ENCODE assay signal across 1 cellular context in the genomic region with DNA sequence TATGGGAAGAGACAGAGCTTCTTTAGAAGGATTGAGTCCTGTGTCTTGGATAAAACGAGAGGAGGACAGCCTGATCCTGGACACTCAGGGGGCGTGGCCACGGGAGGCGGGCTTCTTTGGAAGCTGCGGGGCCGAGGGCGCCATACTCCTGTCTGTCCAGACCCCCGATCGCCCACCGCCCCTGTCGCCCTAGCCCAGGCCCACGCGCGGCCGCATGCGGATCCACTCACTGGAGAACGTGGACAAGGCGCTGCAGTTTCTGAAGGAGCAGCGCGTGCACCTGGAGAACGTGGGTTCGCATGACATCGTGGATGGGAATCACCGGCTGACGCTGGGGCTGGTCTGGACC.
TF ChIP-seq lines count a peak whose summit lies in the region.

No MANE protein-coding gene starts in this region.

TF ChIP-seq in H1, 55 proteins besides CTCF, POLR2A, EP300 and RAD21:
- TF ChIP-seq, protein P1, sequence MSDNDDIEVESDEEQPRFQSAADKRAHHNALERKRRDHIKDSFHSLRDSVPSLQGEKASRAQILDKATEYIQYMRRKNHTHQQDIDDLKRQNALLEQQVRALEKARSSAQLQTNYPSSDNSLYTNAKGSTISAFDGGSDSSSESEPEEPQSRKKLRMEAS (IDR thresholded peaks at IDR 0.05), result no peak
- TF ChIP-seq, protein P2, sequence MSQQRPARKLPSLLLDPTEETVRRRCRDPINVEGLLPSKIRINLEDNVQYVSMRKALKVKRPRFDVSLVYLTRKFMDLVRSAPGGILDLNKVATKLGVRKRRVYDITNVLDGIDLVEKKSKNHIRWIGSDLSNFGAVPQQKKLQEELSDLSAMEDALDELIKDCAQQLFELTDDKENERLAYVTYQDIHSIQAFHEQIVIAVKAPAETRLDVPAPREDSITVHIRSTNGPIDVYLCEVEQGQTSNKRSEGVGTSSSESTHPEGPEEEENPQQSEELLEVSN (IDR thresholded peaks at IDR 0.05), result no peak
- no peak for TF ChIP-seq NANOG (IDR thresholded peaks at IDR 0.05; ENCODE audit: insufficient read depth, low read depth, low read length, poor library complexity, severe bottlenecking)
- TF ChIP-seq KDM5A (IDR thresholded peaks at IDR 0.05; ENCODE audit: low read length), result no peak
- no peak for TF ChIP-seq EGR1 (IDR thresholded peaks at IDR 0.05; ENCODE audit: borderline replicate concordance, low read depth, low read length)
- no peak for TF ChIP-seq GABPA (IDR thresholded peaks at IDR 0.05; ENCODE audit: borderline replicate concordance, insufficient read depth, low read length)
- no peak for TF ChIP-seq SAP30 (IDR thresholded peaks at IDR 0.05; ENCODE audit: insufficient read depth, insufficient replicate concordance, low read length)
- no peak for TF ChIP-seq POU5F1 (IDR thresholded peaks at IDR 0.05; ENCODE audit: low read depth, low read length)
- TF ChIP-seq CREB1 (IDR thresholded peaks at IDR 0.05), result no peak
- no peak for TF ChIP-seq POLR2AphosphoS5 (IDR thresholded peaks at IDR 0.05; ENCODE audit: low read depth, low read length)
- no peak for TF ChIP-seq SP1 (IDR thresholded peaks at IDR 0.05; ENCODE audit: low read depth, low read length)
- TF ChIP-seq CHD2 (IDR thresholded peaks at IDR 0.05; ENCODE audit: low read length), result no peak
- no peak for TF ChIP-seq YY1 (IDR thresholded peaks at IDR 0.05; ENCODE audit: low read depth, low read length)
- TF ChIP-seq NRF1 (IDR thresholded peaks at IDR 0.05; ENCODE audit: low read depth, low read length), result no peak
- no peak for TF ChIP-seq CBX5 (IDR thresholded peaks at IDR 0.05; ENCODE audit: low read depth, low read length)
- TF ChIP-seq SP4 (IDR thresholded peaks at IDR 0.05; ENCODE audit: low read length), result no peak
- TF ChIP-seq HDAC6 (IDR thresholded peaks at IDR 0.05; ENCODE audit: low read depth, low read length), result no peak
